ENCODE assay signal across 1 cellular context in the genomic region with DNA sequence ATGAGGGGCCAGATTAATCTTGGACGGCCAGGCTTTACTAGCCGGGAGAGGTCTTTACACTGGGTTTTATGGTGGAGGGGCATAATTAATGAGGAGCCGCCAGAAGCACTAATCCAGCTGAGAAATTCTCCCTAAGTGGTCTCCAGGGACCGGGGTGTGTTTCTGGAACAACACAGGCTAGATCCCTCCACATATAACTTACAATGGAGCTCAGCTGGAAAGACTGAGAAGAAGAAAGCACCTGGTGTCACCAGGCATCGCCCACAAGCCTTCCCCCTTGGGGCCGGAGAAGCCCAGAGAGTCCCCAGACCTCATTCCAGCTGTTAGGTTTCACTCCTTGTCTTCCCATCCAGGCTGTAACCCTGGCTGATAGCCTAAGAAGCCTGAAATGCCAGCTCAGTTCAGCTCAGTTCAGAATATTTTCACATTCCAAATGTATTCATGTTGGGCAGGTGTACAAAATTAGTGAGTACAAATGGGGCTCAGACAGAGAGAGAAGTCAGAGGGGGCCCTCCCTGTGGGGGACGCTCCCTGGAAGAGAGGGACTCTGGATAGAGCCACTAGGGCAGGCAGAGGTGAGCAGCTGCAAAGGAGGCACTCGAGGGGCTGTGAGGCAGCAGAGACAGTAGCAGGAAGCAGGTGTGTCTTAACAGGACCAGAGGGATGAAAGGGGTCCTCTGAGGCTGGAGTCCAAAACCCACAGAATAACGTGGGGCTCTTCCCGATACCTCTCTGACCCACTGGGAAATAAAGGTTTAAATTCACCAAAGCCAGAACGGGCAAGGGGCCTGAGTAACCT.
TF ChIP-seq lines count a peak whose summit lies in the region.

No MANE protein-coding gene starts in this region.

TF ChIP-seq in H1, 55 proteins besides CTCF, POLR2A, EP300 and RAD21 (continued from another document):
- TF ChIP-seq RNF2 (IDR thresholded peaks at IDR 0.05; ENCODE audit: borderline replicate concordance, low read depth, low read length, missing control alignments, poor library complexity, severe bottlenecking) (no peak), JUN (IDR thresholded peaks at IDR 0.05; ENCODE audit: low read depth, low read length) (no peak)
